Comparison of ENCODE assay signal across 14 cellular contexts in genomic region chr2:43123486-43123885, GRCh38.
"Had no signal": no experiment of that assay in that cellular context is flagged by ENCODE, and none has a peak within 500 bp of the region (broad histone marks: within the 10 kb centered on the region; RNA-seq: fewer than 3 reads in every experiment).

No MANE protein-coding gene starts in this region.

- H3K36me3 ChIP-seq: ascending aorta, prostate gland, right lobe of liver had no signal

- H3K4me3 Mint-ChIP-seq: activated B cell treated with CpG ODN at 0.5 μM for 24 hours; activated CD4-positive, alpha-beta T cell treated with anti-CD3 and anti-CD28 coated beads, Interleukin-2, amount 10 ng/mL, durations not matched to agents 24 days and 14 days; effector memory CD8-positive, alpha-beta T cell had no signal

- H3K27ac ChIP-seq: ascending aorta, foreskin keratinocyte, right lobe of liver had no signal

- H3K27me3 Mint-ChIP-seq: activated B cell treated with CpG ODN at 0.5 μM for 24 hours; activated CD4-positive, alpha-beta T cell treated with anti-CD3 and anti-CD28 coated beads, Interleukin-2, amount 10 ng/mL, durations not matched to agents 24 days and 14 days; effector memory CD8-positive, alpha-beta T cell; naive B cell; stimulated activated naive CD8-positive, alpha-beta T cell treated with anti-CD3 and anti-CD28 coated beads, Interleukin-15, amount 100 ng/mL, for 72 hours had no signal

- DNase-seq: activated B cell treated with CpG ODN at 0.5 μM for 24 hours; activated CD4-positive, alpha-beta T cell treated with anti-CD3 and anti-CD28 coated beads, Interleukin-2, amount 10 ng/mL, durations not matched to agents 24 days and 14 days; activated CD8-positive, alpha-beta memory T cell treated with anti-CD3 and anti-CD28 coated beads for 24 hours; dermis blood vessel endothelial cell; effector memory CD8-positive, alpha-beta T cell; foreskin keratinocyte; left colon; naive B cell; right lobe of liver; stimulated activated naive CD8-positive, alpha-beta T cell treated with anti-CD3 and anti-CD28 coated beads, Interleukin-15, amount 100 ng/mL, for 72 hours; T-helper 2 cell had no signal

- H3K27me3 ChIP-seq: ascending aorta, foreskin keratinocyte, right lobe of liver had no signal

- H3K4me1 ChIP-seq: ascending aorta, foreskin keratinocyte, prostate gland, right lobe of liver had no signal

- H3K9me3 ChIP-seq: prostate gland had no signal

- H3K27ac Mint-ChIP-seq: activated B cell treated with CpG ODN at 0.5 μM for 24 hours; activated CD4-positive, alpha-beta T cell treated with anti-CD3 and anti-CD28 coated beads, Interleukin-2, amount 10 ng/mL, durations not matched to agents 24 days and 14 days; effector memory CD8-positive, alpha-beta T cell had no signal

- ATAC-seq: effector memory CD8-positive, alpha-beta T cell; foreskin keratinocyte; left colon; right lobe of liver; stimulated activated naive CD8-positive, alpha-beta T cell treated with anti-CD3 and anti-CD28 coated beads, Interleukin-15, amount 100 ng/mL, for 72 hours had no signal

- H3K4me3 ChIP-seq: ascending aorta, lung, prostate gland, right lobe of liver had no signal
